ENCODE assay signal across 1 cellular context in the genomic region with DNA sequence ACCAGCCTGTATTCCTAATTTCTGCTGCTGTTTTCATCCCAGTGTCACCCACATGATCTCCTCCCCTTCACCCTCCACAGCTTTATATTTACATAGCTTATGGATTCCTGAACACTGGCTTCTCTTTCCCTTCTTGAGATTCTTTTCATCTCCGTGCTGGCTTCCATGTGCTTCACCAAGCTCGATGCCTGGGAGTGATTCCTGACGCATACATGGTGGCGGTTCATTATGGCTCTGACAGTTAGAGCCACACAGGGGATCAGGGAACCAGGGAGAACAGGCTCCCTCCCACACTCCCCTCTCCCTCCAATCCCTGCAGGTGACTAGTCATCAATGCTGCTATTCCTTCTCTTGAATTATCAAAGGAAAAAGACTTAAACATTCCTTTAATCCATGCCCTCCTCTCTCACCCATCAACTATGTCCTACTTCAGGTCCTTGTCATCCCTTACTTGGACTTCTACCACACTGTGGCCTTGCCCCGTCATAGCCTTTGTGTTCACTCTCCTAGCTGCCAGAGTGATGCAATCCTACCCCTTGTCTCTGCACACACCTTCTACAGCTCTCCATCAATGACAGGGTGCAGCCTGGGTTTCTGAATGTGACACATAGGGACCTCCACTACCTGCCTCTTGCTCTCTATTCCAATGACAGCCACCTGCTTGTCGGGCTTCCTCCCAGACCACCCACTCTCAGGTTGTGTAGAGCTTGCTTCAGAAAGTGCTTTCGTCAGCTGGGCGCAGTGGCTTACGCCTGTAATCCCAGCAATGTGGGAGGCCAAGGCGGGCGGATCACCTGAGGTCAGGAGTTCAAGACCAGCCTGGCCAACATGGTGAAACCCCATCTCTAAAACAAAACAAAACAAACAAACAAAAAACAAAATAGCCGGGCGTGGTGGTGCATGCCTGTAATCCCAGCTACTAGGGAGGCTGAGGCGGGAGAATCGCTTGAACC.
TF ChIP-seq lines count a peak whose summit lies in the region.

No MANE protein-coding gene starts in this region.

TF ChIP-seq in GM23338, 12 proteins besides CTCF, POLR2A, EP300 and RAD21 (continued from another document):
- no peak for TF ChIP-seq JUNB (IDR thresholded peaks at IDR 0.05; ENCODE audit: unreplicated experiment)
- TF ChIP-seq CREB1 (CRISPR knock-in tag; IDR thresholded peaks at IDR 0.05; ENCODE audit: low read depth), result no peak
- TF ChIP-seq, protein P1, sequence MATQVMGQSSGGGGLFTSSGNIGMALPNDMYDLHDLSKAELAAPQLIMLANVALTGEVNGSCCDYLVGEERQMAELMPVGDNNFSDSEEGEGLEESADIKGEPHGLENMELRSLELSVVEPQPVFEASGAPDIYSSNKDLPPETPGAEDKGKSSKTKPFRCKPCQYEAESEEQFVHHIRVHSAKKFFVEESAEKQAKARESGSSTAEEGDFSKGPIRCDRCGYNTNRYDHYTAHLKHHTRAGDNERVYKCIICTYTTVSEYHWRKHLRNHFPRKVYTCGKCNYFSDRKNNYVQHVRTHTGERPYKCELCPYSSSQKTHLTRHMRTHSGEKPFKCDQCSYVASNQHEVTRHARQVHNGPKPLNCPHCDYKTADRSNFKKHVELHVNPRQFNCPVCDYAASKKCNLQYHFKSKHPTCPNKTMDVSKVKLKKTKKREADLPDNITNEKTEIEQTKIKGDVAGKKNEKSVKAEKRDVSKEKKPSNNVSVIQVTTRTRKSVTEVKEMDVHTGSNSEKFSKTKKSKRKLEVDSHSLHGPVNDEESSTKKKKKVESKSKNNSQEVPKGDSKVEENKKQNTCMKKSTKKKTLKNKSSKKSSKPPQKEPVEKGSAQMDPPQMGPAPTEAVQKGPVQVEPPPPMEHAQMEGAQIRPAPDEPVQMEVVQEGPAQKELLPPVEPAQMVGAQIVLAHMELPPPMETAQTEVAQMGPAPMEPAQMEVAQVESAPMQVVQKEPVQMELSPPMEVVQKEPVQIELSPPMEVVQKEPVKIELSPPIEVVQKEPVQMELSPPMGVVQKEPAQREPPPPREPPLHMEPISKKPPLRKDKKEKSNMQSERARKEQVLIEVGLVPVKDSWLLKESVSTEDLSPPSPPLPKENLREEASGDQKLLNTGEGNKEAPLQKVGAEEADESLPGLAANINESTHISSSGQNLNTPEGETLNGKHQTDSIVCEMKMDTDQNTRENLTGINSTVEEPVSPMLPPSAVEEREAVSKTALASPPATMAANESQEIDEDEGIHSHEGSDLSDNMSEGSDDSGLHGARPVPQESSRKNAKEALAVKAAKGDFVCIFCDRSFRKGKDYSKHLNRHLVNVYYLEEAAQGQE (IDR thresholded peaks at IDR 0.05; ENCODE audit: unreplicated experiment), result no peak
- TF ChIP-seq POLR2AphosphoS5 (IDR thresholded peaks at IDR 0.05; ENCODE audit: low read depth), result no peak
- TF ChIP-seq, protein P2, sequence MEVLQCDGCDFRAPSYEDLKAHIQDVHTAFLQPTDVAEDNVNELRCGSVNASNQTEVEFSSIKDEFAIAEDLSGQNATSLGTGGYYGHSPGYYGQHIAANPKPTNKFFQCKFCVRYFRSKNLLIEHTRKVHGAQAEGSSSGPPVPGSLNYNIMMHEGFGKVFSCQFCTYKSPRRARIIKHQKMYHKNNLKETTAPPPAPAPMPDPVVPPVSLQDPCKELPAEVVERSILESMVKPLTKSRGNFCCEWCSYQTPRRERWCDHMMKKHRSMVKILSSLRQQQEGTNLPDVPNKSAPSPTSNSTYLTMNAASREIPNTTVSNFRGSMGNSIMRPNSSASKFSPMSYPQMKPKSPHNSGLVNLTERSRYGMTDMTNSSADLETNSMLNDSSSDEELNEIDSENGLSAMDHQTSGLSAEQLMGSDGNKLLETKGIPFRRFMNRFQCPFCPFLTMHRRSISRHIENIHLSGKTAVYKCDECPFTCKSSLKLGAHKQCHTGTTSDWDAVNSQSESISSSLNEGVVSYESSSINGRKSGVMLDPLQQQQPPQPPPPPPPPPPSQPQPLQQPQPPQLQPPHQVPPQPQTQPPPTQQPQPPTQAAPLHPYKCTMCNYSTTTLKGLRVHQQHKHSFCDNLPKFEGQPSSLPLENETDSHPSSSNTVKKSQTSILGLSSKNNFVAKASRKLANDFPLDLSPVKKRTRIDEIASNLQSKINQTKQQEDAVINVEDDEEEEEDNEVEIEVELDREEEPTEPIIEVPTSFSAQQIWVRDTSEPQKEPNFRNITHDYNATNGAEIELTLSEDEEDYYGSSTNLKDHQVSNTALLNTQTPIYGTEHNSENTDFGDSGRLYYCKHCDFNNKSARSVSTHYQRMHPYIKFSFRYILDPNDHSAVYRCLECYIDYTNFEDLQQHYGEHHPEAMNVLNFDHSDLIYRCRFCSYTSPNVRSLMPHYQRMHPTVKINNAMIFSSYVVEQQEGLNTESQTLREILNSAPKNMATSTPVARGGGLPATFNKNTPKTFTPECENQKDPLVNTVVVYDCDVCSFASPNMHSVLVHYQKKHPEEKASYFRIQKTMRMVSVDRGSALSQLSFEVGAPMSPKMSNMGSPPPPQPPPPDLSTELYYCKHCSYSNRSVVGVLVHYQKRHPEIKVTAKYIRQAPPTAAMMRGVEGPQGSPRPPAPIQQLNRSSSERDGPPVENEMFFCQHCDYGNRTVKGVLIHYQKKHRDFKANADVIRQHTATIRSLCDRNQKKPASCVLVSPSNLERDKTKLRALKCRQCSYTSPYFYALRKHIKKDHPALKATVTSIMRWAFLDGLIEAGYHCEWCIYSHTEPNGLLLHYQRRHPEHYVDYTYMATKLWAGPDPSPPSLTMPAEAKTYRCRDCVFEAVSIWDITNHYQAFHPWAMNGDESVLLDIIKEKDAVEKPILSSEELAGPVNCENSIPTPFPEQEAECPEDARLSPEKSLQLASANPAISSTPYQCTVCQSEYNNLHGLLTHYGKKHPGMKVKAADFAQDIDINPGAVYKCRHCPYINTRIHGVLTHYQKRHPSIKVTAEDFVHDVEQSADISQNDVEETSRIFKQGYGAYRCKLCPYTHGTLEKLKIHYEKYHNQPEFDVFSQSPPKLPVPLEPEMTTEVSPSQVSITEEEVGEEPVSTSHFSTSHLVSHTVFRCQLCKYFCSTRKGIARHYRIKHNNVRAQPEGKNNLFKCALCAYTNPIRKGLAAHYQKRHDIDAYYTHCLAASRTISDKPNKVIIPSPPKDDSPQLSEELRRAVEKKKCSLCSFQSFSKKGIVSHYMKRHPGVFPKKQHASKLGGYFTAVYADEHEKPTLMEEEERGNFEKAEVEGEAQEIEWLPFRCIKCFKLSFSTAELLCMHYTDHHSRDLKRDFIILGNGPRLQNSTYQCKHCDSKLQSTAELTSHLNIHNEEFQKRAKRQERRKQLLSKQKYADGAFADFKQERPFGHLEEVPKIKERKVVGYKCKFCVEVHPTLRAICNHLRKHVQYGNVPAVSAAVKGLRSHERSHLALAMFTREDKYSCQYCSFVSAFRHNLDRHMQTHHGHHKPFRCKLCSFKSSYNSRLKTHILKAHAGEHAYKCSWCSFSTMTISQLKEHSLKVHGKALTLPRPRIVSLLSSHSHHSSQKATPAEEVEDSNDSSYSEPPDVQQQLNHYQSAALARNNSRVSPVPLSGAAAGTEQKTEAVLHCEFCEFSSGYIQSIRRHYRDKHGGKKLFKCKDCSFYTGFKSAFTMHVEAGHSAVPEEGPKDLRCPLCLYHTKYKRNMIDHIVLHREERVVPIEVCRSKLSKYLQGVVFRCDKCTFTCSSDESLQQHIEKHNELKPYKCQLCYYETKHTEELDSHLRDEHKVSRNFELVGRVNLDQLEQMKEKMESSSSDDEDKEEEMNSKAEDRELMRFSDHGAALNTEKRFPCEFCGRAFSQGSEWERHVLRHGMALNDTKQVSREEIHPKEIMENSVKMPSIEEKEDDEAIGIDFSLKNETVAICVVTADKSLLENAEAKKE (CRISPR knock-in tag; IDR thresholded peaks at IDR 0.05), result no peak
- TF ChIP-seq STAT1 (IDR thresholded peaks at IDR 0.05; ENCODE audit: unreplicated experiment), result no peak
- TF ChIP-seq EZH2phosphoT487 (IDR thresholded peaks at IDR 0.05; ENCODE audit: unreplicated experiment), result no peak
- no peak for TF ChIP-seq ZNF331 (CRISPR knock-in tag; IDR thresholded peaks at IDR 0.05; ENCODE audit: low read depth)
- no peak for TF ChIP-seq EZH2 (IDR thresholded peaks at IDR 0.05; ENCODE audit: low read depth, unreplicated experiment)
- TF ChIP-seq, protein P3, sequence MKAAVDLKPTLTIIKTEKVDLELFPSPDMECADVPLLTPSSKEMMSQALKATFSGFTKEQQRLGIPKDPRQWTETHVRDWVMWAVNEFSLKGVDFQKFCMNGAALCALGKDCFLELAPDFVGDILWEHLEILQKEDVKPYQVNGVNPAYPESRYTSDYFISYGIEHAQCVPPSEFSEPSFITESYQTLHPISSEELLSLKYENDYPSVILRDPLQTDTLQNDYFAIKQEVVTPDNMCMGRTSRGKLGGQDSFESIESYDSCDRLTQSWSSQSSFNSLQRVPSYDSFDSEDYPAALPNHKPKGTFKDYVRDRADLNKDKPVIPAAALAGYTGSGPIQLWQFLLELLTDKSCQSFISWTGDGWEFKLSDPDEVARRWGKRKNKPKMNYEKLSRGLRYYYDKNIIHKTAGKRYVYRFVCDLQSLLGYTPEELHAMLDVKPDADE (IDR thresholded peaks at IDR 0.05), result no peak
